1 cellular context compared by ENCODE assay signal in genomic region chr10:119658274-119658673, GRCh38.
TF ChIP-seq lines count a peak whose summit lies in the region.

No MANE protein-coding gene starts in this region.

TF ChIP-seq in GM12878, 131 proteins besides CTCF, POLR2A, EP300 and RAD21 (continued from another document):
- TF ChIP-seq NRF1 (conservative IDR thresholded peaks at IDR 0.05; ENCODE audit: low read depth, low read length) (no peak), NR2C2 (IDR thresholded peaks at IDR 0.05; ENCODE audit: borderline replicate concordance, control insufficient read depth, insufficient read length, low read depth) (no peak), POU2F2 (IDR thresholded peaks at IDR 0.05; ENCODE audit: borderline replicate concordance, low read depth, low read length) (no peak), KAT2A (conservative IDR thresholded peaks at IDR 0.05; ENCODE audit: control insufficient read depth, low read depth, low read length) (no peak)
- TF ChIP-seq, protein P1, sequence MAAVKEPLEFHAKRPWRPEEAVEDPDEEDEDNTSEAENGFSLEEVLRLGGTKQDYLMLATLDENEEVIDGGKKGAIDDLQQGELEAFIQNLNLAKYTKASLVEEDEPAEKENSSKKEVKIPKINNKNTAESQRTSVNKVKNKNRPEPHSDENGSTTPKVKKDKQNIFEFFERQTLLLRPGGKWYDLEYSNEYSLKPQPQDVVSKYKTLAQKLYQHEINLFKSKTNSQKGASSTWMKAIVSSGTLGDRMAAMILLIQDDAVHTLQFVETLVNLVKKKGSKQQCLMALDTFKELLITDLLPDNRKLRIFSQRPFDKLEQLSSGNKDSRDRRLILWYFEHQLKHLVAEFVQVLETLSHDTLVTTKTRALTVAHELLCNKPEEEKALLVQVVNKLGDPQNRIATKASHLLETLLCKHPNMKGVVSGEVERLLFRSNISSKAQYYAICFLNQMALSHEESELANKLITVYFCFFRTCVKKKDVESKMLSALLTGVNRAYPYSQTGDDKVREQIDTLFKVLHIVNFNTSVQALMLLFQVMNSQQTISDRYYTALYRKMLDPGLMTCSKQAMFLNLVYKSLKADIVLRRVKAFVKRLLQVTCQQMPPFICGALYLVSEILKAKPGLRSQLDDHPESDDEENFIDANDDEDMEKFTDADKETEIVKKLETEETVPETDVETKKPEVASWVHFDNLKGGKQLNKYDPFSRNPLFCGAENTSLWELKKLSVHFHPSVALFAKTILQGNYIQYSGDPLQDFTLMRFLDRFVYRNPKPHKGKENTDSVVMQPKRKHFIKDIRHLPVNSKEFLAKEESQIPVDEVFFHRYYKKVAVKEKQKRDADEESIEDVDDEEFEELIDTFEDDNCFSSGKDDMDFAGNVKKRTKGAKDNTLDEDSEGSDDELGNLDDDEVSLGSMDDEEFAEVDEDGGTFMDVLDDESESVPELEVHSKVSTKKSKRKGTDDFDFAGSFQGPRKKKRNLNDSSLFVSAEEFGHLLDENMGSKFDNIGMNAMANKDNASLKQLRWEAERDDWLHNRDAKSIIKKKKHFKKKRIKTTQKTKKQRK (IDR thresholded peaks at IDR 0.05; ENCODE audit: low read depth, low read length) = no peak
TF ChIP-seq in GM12878: peak in this region for 0.
